Comparison of ENCODE assay signal across 8 cellular contexts in the genomic region with DNA sequence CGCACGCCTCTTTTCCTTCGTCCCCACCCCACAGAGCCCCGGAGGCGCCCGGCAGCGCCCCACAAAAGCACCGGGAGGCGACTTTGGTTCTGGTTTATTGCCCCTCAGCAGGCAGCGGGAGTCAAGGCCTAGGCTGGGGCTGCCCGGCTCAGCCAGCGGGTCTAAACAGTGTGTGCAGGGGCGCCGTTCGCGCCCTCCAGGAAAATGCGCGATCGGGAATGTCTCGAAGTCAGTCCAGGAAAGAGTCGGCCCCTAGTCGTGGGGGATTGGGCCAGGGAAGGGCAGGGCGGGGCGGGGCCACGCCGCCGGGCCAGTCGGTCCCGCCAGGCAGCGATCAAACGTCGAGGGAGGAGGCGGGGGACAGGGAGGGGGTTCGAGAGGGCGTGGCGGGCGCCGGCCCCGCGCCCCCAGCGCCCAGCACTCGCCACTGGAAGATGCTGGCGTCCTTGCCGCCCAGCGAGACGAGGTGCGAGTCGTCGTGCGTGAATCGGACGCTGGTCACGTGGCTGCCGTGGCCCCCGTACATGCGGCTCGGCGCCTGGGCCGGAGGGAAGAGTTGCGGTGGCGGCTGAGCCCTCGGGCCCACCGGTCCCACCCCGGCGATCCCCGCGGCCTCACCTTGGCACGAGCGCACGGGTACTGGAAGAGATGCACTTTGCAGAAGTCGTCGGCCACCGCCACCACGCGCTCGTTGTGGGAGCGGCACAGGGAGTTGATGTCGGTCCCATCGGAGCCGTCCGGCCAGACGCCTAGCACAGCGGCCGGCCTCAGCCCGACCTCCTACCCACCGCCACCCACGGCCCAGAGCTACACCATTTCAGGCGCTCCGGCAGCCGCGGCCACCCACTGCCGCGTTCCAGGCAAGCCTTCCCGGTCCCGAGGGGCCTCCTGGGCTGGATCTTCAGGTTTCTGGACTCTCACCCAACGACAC. TPM values are rescaled to one million over a fixed set of nuclear protein-coding genes. Genes with fewer than 3 reads are reported as not detected.
DNase-seq lines count a peak whose midpoint lies in the region; ATAC-seq and TF ChIP-seq lines count a peak whose summit lies in the region.

No MANE protein-coding gene starts in this region.

- peaks cover 27% of the 10 kb centered on the region for H4K20me1 ChIP-seq in BLaER1
- peaks cover 2% of the 10 kb centered on the region for H4K20me1 ChIP-seq in H9 (ENCODE audit: control insufficient read depth, insufficient read depth, insufficient read length)

- peak overlapping the region; percentile 78 to 96 (median 91); a peak in 6 of 7 replicates for H3K27ac Mint-ChIP-seq in H9

- no peak overlapping the region for H3K18ac ChIP-seq in H9 (ENCODE audit: insufficient read length, low read depth, low read length)

- TF ChIP-seq CTCF in H9 (conservative IDR thresholded peaks at IDR 0.05) (peak; percentile 16; the same call in 1 of the 3 replicates), breast epithelium (IDR thresholded peaks at IDR 0.05) (no peak), retinal pigment epithelial cell (conservative IDR thresholded peaks at IDR 0.05; ENCODE audit: low read depth, low read length) (peak; percentile 10)

- DNase-seq in H9 (peak; percentile 72), NT2/D1 (ENCODE audit: low read depth, low spot score) (no peak), breast epithelium (ENCODE audit: low spot score in 2 of 2) (peak; percentile 72), retinal pigment epithelial cell (ENCODE audit: low read depth) (no peak)

- H3K9me3 Mint-ChIP-seq in H9: no peaks in the 10 kb centered on the region

- H3K4me2 ChIP-seq in BLaER1: peak overlapping the region; percentile 93
- H3K4me2 ChIP-seq in H9 (ENCODE audit: insufficient read depth, insufficient read length, low read length): peak overlapping the region; percentile 39

- intact Hi-C loops in breast epithelium (cut with DNase I; ENCODE audit: low total_unique reads): no loop called here

- no peak for TF ChIP-seq POLR2A in breast epithelium (IDR thresholded peaks at IDR 0.05)

- H3K9me3 ChIP-seq in BLaER1: no peaks in the 10 kb centered on the region
- no peaks in the 10 kb centered on the region for H3K9me3 ChIP-seq in H9 (ENCODE audit: control insufficient read depth, low read depth, low read length)
- no peaks in the 10 kb centered on the region for H3K9me3 ChIP-seq in NT2/D1 (ENCODE audit: insufficient read depth, low read length)
- no peaks in the 10 kb centered on the region for H3K9me3 ChIP-seq in breast epithelium
- H3K9me3 ChIP-seq in iPS-18a (ENCODE audit: control insufficient read depth, low read depth, low read length): no peaks in the 10 kb centered on the region

- ATAC-seq in GM18519 (IDR thresholded peaks at IDR 0.05; ENCODE audit: low FRiP score, unreplicated experiment) (no peak), GM21737 (IDR thresholded peaks at IDR 0.05; ENCODE audit: unreplicated experiment) (no peak)

- no peak overlapping the region for H2BK20ac ChIP-seq in H9 (ENCODE audit: low read depth, low read length, poor library complexity, severe bottlenecking)

- H2BK15ac ChIP-seq in H9 (ENCODE audit: low read depth, low read length): no peak overlapping the region

- peaks cover 54% of the 10 kb centered on the region for H3K36me3 ChIP-seq in BLaER1
- H3K36me3 ChIP-seq in NT2/D1 (ENCODE audit: insufficient read depth, insufficient read length, low read length): peaks cover 44% of the 10 kb centered on the region
- peaks cover 4% of the 10 kb centered on the region for H3K36me3 ChIP-seq in breast epithelium
- peaks cover 19% of the 10 kb centered on the region for H3K36me3 ChIP-seq in iPS-18a (ENCODE audit: control insufficient read depth, low read depth, low read length)

- no peak overlapping the region for H4K8ac ChIP-seq in H9 (replicated peaks; ENCODE audit: insufficient read length, low read depth, low read length)

- H2AK5ac ChIP-seq in H9 (ENCODE audit: insufficient read length, low read length): no peak overlapping the region

- no peak overlapping the region for H3K23ac ChIP-seq in H9 (ENCODE audit: insufficient read length, low read depth, low read length)

- H3K4me1 ChIP-seq in BLaER1 (peaks cover 61% of the 10 kb centered on the region), H9 (ENCODE audit: insufficient read depth, low read length) (peaks cover 8% of the 10 kb centered on the region), NT2/D1 (ENCODE audit: insufficient read depth, insufficient read length) (peaks cover 20% of the 10 kb centered on the region), breast epithelium (peaks cover 3 to 22% of the 10 kb centered on the region in 2 donors), iPS-18a (ENCODE audit: control insufficient read depth, low read depth, low read length) (peaks cover 27% of the 10 kb centered on the region)

- peak overlapping the region; percentile 90 to 93 for H3K4me3 Mint-ChIP-seq in H9

- H2BK12ac ChIP-seq in H9 (ENCODE audit: insufficient read length, low read depth, low read length): no peak overlapping the region

- no CpG with 5 or more reads among the region's 96 CpGs for WGBS in H9 (ENCODE audit: extremely low coverage, insufficient read length, low lambda C conversion rate)

- H3K79me1 ChIP-seq in H9 (ENCODE audit: insufficient read depth, low read depth, low read length, poor library complexity, severe bottlenecking): no peaks in the 10 kb centered on the region

- peak overlapping the region; percentile 100 for H3K27ac ChIP-seq in BLaER1
- no peak overlapping the region for H3K27ac ChIP-seq in H9 (ENCODE audit: insufficient read length, low read depth, low read length)
- H3K27ac ChIP-seq in breast epithelium: peak overlapping the region; percentile 95 to 96
- peak overlapping the region; percentile 59 for H3K27ac ChIP-seq in iPS-18a (ENCODE audit: low read length)

- no peak overlapping the region for H2BK120ac ChIP-seq in H9 (ENCODE audit: low read depth, low read length, poor library complexity, severe bottlenecking)

- peaks cover 34% of the 10 kb centered on the region for H3K27me3 Mint-ChIP-seq in H9 (ENCODE audit: low read depth)

- no peaks in the 10 kb centered on the region for H3K27me3 ChIP-seq in BLaER1
- H3K27me3 ChIP-seq in H9 (ENCODE audit: insufficient read depth, low read length): peaks cover 12% of the 10 kb centered on the region; the same call in 1 of the 2 replicates
- H3K27me3 ChIP-seq in NT2/D1 (ENCODE audit: insufficient read depth, insufficient read length): peaks cover 2% of the 10 kb centered on the region
- H3K27me3 ChIP-seq in breast epithelium: no peaks in the 10 kb centered on the region
- H3K27me3 ChIP-seq in iPS-18a (ENCODE audit: control insufficient read depth, insufficient read depth, low read length): peaks cover 16% of the 10 kb centered on the region

- H2AFZ ChIP-seq in H9 (ENCODE audit: low read length): no peak overlapping the region

- no peak overlapping the region for H2BK5ac ChIP-seq in H9 (ENCODE audit: insufficient read length, low read length)

- peaks cover 38 to 46% (median 38%) of the 10 kb centered on the region in 3 experiments for H3K36me3 Mint-ChIP-seq in H9 (ENCODE audit: insufficient read depth in 1 of 3, low read depth in 3 of 3)

- H3K9ac ChIP-seq in BLaER1 (peak overlapping the region; percentile 100), H9 (ENCODE audit: extremely low read depth, insufficient read length, low read length) (peak overlapping the region; percentile 23), NT2/D1 (ENCODE audit: insufficient read length, low read depth) (peak overlapping the region; percentile 85), iPS-18a (ENCODE audit: low read length) (peak overlapping the region; percentile 83)

- H3K4me3 ChIP-seq in BLaER1 (peak overlapping the region; percentile 91), NT2/D1 (ENCODE audit: insufficient read length, low read depth) (peak overlapping the region; percentile 58), breast epithelium (peak overlapping the region; percentile 63 to 96 (median 91)), iPS-18a (ENCODE audit: low read length) (peak overlapping the region; percentile 92), retinal pigment epithelial cell (ENCODE audit: low read length) (peak overlapping the region; percentile 48)

- H3K4me1 Mint-ChIP-seq in H9: peaks cover 50 to 68% of the 10 kb centered on the region in 2 experiments

- peak overlapping the region; percentile 16; the same call in 1 of the 2 replicates for H3K14ac ChIP-seq in H9 (ENCODE audit: insufficient read depth, low read length)

- H3K23me2 ChIP-seq in H9 (ENCODE audit: insufficient read length, low read depth, low read length, poor library complexity, severe bottlenecking): peaks cover 4% of the 10 kb centered on the region

- H3K79me2 ChIP-seq in H9 (ENCODE audit: insufficient read depth, low read length): no peaks in the 10 kb centered on the region; the same call in 1 of the 2 replicates

- H3K56ac ChIP-seq in H9 (ENCODE audit: insufficient read length, low read depth, low read length): no peak overlapping the region

- no peak overlapping the region for H4K91ac ChIP-seq in H9 (ENCODE audit: insufficient read length, low read depth, low read length)

- H3T11ph ChIP-seq in H9 (ENCODE audit: low read length): no peak overlapping the region

- H3K4ac ChIP-seq in H9 (ENCODE audit: low read depth, low read length): no peak overlapping the region

- no peak overlapping the region for H4K5ac ChIP-seq in H9 (ENCODE audit: insufficient read length, low read depth, low read length)

RNA-seq across cellular contexts. Expression of a gene that starts 0.7 kb away (rescaled TPM):
- total RNA-seq in H9 (2021): 143 and 149 TPM in 2 replicates
- 10 to 100 TPM; 61.3 to 92.8 (median 85.5) TPM for total RNA-seq in breast epithelium

RNA-seq across cellular contexts. Expression of a gene that starts 10.2 kb away (rescaled TPM):
- total RNA-seq in H9 (2021) (35.3 and 40.6 TPM in 2 replicates), breast epithelium (10 to 100 TPM; 34.7 to 58.7 (median 35.7) TPM)

RNA-seq across cellular contexts. Expression of a gene that starts 10.7 kb away (rescaled TPM):
- total RNA-seq in H9 (2021): 0.79 and 1.0 TPM in 2 replicates
- total RNA-seq in breast epithelium: 10 to 100 TPM in 2 of 3 donors, 1 to 10 TPM in 1; 8.5 to 11.5 (median 11.0) TPM

RNA-seq across cellular contexts. Expression of a gene that starts 11.1 kb away (rescaled TPM):
- 20.7 and 24.9 TPM in 2 replicates for total RNA-seq in H9 (2021)
- total RNA-seq in breast epithelium: 10 to 100 TPM in 2 of 3 donors, 1 to 10 TPM in 1; 7.7 to 12.1 (median 10.7) TPM

RNA-seq across cellular contexts. Expression of a gene that starts 19.4 kb away (rescaled TPM):
- total RNA-seq in H9 (2021) (30.6 and 30.8 TPM in 2 replicates), breast epithelium (10 to 100 TPM; 19.0 to 38.0 (median 29.6) TPM)

Comparison
In these comparisons a context has a peak if more than half of its experiments do, and no peak if none do; other contexts are left out.
1. H3K9ac ChIP-seq: peak in every context shown above with its lines; median percentile 100 in BLaER1; 85 in NT2/D1; 83 in iPS-18a; 23 in H9.
2. DNase-seq: peak in H9 (single experiment) and breast epithelium (2 of 2); none in NT2/D1 (single experiment) and retinal pigment epithelial cell (single experiment).
3. CTCF ChIP-seq: peak in H9 (single experiment) and retinal pigment epithelial cell (single experiment); none in breast epithelium (0 of 3).
4. Peak in every context shown above with its lines, with median percentiles within 50 percentile points of each other: H3K4me3 ChIP-seq.